ENCODE assay signal across 8 cellular contexts in genomic region chr2:203782262-203782976, GRCh38.
DNase-seq lines count a peak whose midpoint lies in the region; ATAC-seq and TF ChIP-seq lines count a peak whose summit lies in the region.

No MANE protein-coding gene starts in this region.

- H3K27ac ChIP-seq in Panc1 (ENCODE audit: low read length) (no peak overlapping the region), upper lobe of right lung (peak overlapping the region; percentile 14)

- H3K4me3 Mint-ChIP-seq in activated T-helper 1 cell treated with anti-CD3 and anti-CD28 coated beads, Interleukin-12 subunit alpha, Interleukin-12 subunit beta, Interleukin-2, Interleukin-4 antibody, amounts not matched to agents 30 ng/mL and 10 ng/mL and 1 ng/mL, durations not matched to agents 14 hours and 24 hours and 36 hours: no peak overlapping the region
- H3K4me3 Mint-ChIP-seq in osteocyte (ENCODE audit: unreplicated experiment): no peak overlapping the region

- CTCF ChIA-PET in Panc1 (lab: Charles Lee): interaction anchor here (0.6 kb wide), 1 partner anchor 53 kb away, joined by 3 read pairs; no protein-coding TSS in a partner anchor

- in situ Hi-C loops in Panc1 (cut with HindIII; ENCODE audit: low pct_unique_long_range_greater_than_20kb, low sequenced_read_pairs): no loop called here

- H3K4me3 ChIP-seq in Panc1 (ENCODE audit: low read depth in 2 of 2, low read length in 2 of 2) (no peak overlapping the region), foreskin fibroblast (ENCODE audit: low read depth in 1 of 2, low read length in 2 of 2) (no peak overlapping the region), upper lobe of right lung (no peak overlapping the region)

- ATAC-seq in HG03280 (IDR thresholded peaks at IDR 0.05; ENCODE audit: unreplicated experiment) (peak; percentile 60), Panc1 (peak; percentile 74), upper lobe of right lung (peak; percentile 89)

- BruUV-seq in Panc1 (replicated peaks; lab: Mats Ljungman, UMichigan): no TSS peak

- peak; percentile 83 for TF ChIP-seq CTCF in Panc1 (IDR thresholded peaks at IDR 0.05)
- peak; percentile 82 for TF ChIP-seq CTCF in foreskin fibroblast (IDR thresholded peaks at IDR 0.05; ENCODE audit: low read depth, low read length)
- peak; percentile 74 for TF ChIP-seq CTCF in osteocyte (IDR thresholded peaks at IDR 0.05)
- TF ChIP-seq CTCF in upper lobe of right lung (IDR thresholded peaks at IDR 0.05): peak; percentile 71

- H3K27me3 ChIP-seq in Panc1 (ENCODE audit: control insufficient read depth, insufficient read depth, low read length) (no peaks in the 10 kb centered on the region), upper lobe of right lung (no peaks in the 10 kb centered on the region)

- H3K4me1 Mint-ChIP-seq in activated T-helper 1 cell treated with anti-CD3 and anti-CD28 coated beads, Interleukin-12 subunit alpha, Interleukin-12 subunit beta, Interleukin-2, Interleukin-4 antibody, amounts not matched to agents 30 ng/mL and 10 ng/mL and 1 ng/mL, durations not matched to agents 14 hours and 24 hours and 36 hours (ENCODE audit: low read depth): peaks cover 63% of the 10 kb centered on the region
- peaks cover 46% of the 10 kb centered on the region for H3K4me1 Mint-ChIP-seq in osteocyte (ENCODE audit: unreplicated experiment)

- peak; percentile 68 for DNase-seq in NCI-H510A treated with DMSO at 0.1 percent for 48 hours (lab: John Stamatoyannopoulos, UW)
- no peak for DNase-seq in NCI-H510A (lab: John Stamatoyannopoulos, UW)
- no peak for DNase-seq in Panc1 (ENCODE audit: low read depth, low spot score)
- peak; percentile 50 for DNase-seq in activated T-helper 1 cell treated with anti-CD3 and anti-CD28 coated beads, Interleukin-12 subunit alpha, Interleukin-12 subunit beta, Interleukin-2, Interleukin-4 antibody, amounts not matched to agents 30 ng/mL and 10 ng/mL and 1 ng/mL, durations not matched to agents 14 hours and 24 hours and 36 hours (ENCODE audit: low spot score)
- DNase-seq in foreskin fibroblast: peak; percentile 90 to 96
- DNase-seq in osteocyte (ENCODE audit: extremely low spot score, unreplicated experiment): no peak
- DNase-seq in upper lobe of right lung: no peak

- H3K9me3 Mint-ChIP-seq in activated T-helper 1 cell treated with anti-CD3 and anti-CD28 coated beads, Interleukin-12 subunit alpha, Interleukin-12 subunit beta, Interleukin-2, Interleukin-4 antibody, amounts not matched to agents 30 ng/mL and 10 ng/mL and 1 ng/mL, durations not matched to agents 14 hours and 24 hours and 36 hours: peaks cover 14% of the 10 kb centered on the region
- no peaks in the 10 kb centered on the region for H3K9me3 Mint-ChIP-seq in osteocyte (ENCODE audit: unreplicated experiment)

- intact Hi-C loops in Panc1 (cut with micrococcal nuclease; ENCODE audit: unreplicated experiment): no loop called here
- intact Hi-C loops in activated T-helper 1 cell treated with anti-CD3 and anti-CD28 coated beads, Interleukin-12 subunit alpha, Interleukin-12 subunit beta, Interleukin-2, Interleukin-4 antibody, amounts not matched to agents 30 ng/mL and 10 ng/mL and 1 ng/mL, durations not matched to agents 14 hours and 24 hours and 36 hours (cut with micrococcal nuclease): loop anchor here (1.0 to 2.0 kb wide), 12 partner anchors 19 to 298 kb away; no protein-coding TSS in a partner anchor
- intact Hi-C loops in upper lobe of right lung (cut with DNase I): no loop called here

- H3K9me3 ChIP-seq in Panc1 (ENCODE audit: control insufficient read depth, insufficient read depth, low read depth, low read length) (no peaks in the 10 kb centered on the region), upper lobe of right lung (no peaks in the 10 kb centered on the region)

- H3K36me3 Mint-ChIP-seq in activated T-helper 1 cell treated with anti-CD3 and anti-CD28 coated beads, Interleukin-12 subunit alpha, Interleukin-12 subunit beta, Interleukin-2, Interleukin-4 antibody, amounts not matched to agents 30 ng/mL and 10 ng/mL and 1 ng/mL, durations not matched to agents 14 hours and 24 hours and 36 hours (ENCODE audit: low read depth): peaks cover 6% of the 10 kb centered on the region
- H3K36me3 Mint-ChIP-seq in osteocyte (ENCODE audit: unreplicated experiment): no peaks in the 10 kb centered on the region

- H3K4me1 ChIP-seq in Panc1 (ENCODE audit: control insufficient read depth, insufficient read depth, low read length): no peaks in the 10 kb centered on the region
- peaks cover 39% of the 10 kb centered on the region for H3K4me1 ChIP-seq in upper lobe of right lung

- POLR2A ChIA-PET in Panc1 (lab: Charles Lee): no interaction called here

- H3K36me3 ChIP-seq in Panc1 (ENCODE audit: control insufficient read depth, insufficient read depth, low read length): no peaks in the 10 kb centered on the region
- H3K36me3 ChIP-seq in upper lobe of right lung: no peaks in the 10 kb centered on the region

- H3K27me3 Mint-ChIP-seq in activated T-helper 1 cell treated with anti-CD3 and anti-CD28 coated beads, Interleukin-12 subunit alpha, Interleukin-12 subunit beta, Interleukin-2, Interleukin-4 antibody, amounts not matched to agents 30 ng/mL and 10 ng/mL and 1 ng/mL, durations not matched to agents 14 hours and 24 hours and 36 hours (ENCODE audit: insufficient read depth): no peaks in the 10 kb centered on the region
- no peaks in the 10 kb centered on the region for H3K27me3 Mint-ChIP-seq in osteocyte (ENCODE audit: unreplicated experiment)

- H3K27ac Mint-ChIP-seq in activated T-helper 1 cell treated with anti-CD3 and anti-CD28 coated beads, Interleukin-12 subunit alpha, Interleukin-12 subunit beta, Interleukin-2, Interleukin-4 antibody, amounts not matched to agents 30 ng/mL and 10 ng/mL and 1 ng/mL, durations not matched to agents 14 hours and 24 hours and 36 hours: peak overlapping the region; percentile 92
- peak overlapping the region; percentile 48 for H3K27ac Mint-ChIP-seq in osteocyte (ENCODE audit: unreplicated experiment)

Comparison
In these comparisons a context has a peak if more than half of its experiments do, and no peak if none do; other contexts are left out.
1. DNase-seq: peak in NCI-H510A treated with DMSO at 0.1 percent for 48 hours (single experiment), activated T-helper 1 cell treated with anti-CD3 and anti-CD28 coated beads, Interleukin-12 subunit alpha, Interleukin-12 subunit beta, Interleukin-2, Interleukin-4 antibody, amounts not matched to agents 30 ng/mL and 10 ng/mL and 1 ng/mL, durations not matched to agents 14 hours and 24 hours and 36 hours (single experiment) and foreskin fibroblast (2 of 2); none in NCI-H510A (single experiment), Panc1 (single experiment), osteocyte (single experiment) and upper lobe of right lung (single experiment).
2. Peak in every context shown above with its lines, with median percentiles within 50 percentile points of each other: ATAC-seq and CTCF ChIP-seq.